Comparison of ENCODE assay signal across 19 cellular contexts in genomic region chr19:41401483-41401882, GRCh38. TPM values are rescaled to one million over a fixed set of nuclear protein-coding genes. Genes with fewer than 3 reads are reported as not detected.
DNase-seq lines count a peak whose midpoint lies in the region; ATAC-seq, FAIRE-seq and TF ChIP-seq lines count a peak whose summit lies in the region.
"Had no signal": no experiment of that assay in that cellular context is flagged by ENCODE, and none has a peak within 500 bp of the region (broad histone marks: within the 10 kb centered on the region; RNA-seq: fewer than 3 reads in every experiment).

No MANE protein-coding gene starts in this region.

- H3K36me3 Mint-ChIP-seq in activated CD8-positive, alpha-beta T cell treated with anti-CD3 and anti-CD28 coated beads for 36 hours (ENCODE audit: low read depth): peaks cover 3% of the 10 kb centered on the region
- H3K36me3 Mint-ChIP-seq in activated CD8-positive, alpha-beta T cell treated with anti-CD3 and anti-CD28 coated beads, Interleukin-2, amount 10 ng/mL, durations not matched to agents 7 days and 5 days (ENCODE audit: low read depth): peaks cover 7% of the 10 kb centered on the region
- peaks cover 4% of the 10 kb centered on the region for H3K36me3 Mint-ChIP-seq in nephron progenitor cell (ENCODE audit: low read depth)
- H3K36me3 Mint-ChIP-seq in naive thymus-derived CD4-positive, alpha-beta T cell: peaks cover 0 to 4% (median 3%) of the 10 kb centered on the region in 5 donors

- no peak overlapping the region for H3K4me3 ChIP-seq in endothelial cell of umbilical vein (replicated peaks in 1 of 3; ENCODE audit: insufficient read depth in 1 of 3, low read depth in 1 of 3, low read length in 3 of 3)
- H3K4me3 ChIP-seq in naive thymus-derived CD4-positive, alpha-beta T cell (ENCODE audit: low read length): no peak overlapping the region

- peak overlapping the region; percentile 24 for H3K27ac ChIP-seq in RWPE1
- H3K27ac ChIP-seq in endothelial cell of umbilical vein (ENCODE audit: insufficient read depth, low read depth, low read length): peak overlapping the region; percentile 68
- no peak overlapping the region for H3K27ac ChIP-seq in naive thymus-derived CD4-positive, alpha-beta T cell (ENCODE audit: low read depth, low read length)

- H3K9ac ChIP-seq in endothelial cell of umbilical vein (replicated peaks; ENCODE audit: extremely low read depth, insufficient read depth, low read length): peak overlapping the region; percentile 48

- H4K20me1 ChIP-seq in endothelial cell of umbilical vein (replicated peaks; ENCODE audit: control insufficient read depth, extremely low read depth, insufficient read depth, low read length): no peaks in the 10 kb centered on the region

- BruUV-seq in endothelial cell of umbilical vein (replicated peaks; lab: Mats Ljungman, UMichigan): TSS peak; percentile 63

- H3K36me3 ChIP-seq in endothelial cell of umbilical vein (ENCODE audit: control insufficient read depth in 2 of 2, extremely low read depth in 1 of 2, insufficient read depth in 2 of 2, low read length in 2 of 2): peaks cover 0 to 2% of the 10 kb centered on the region in 2 experiments
- peaks cover 0 to 17% (median 0%) of the 10 kb centered on the region in 3 experiments for H3K36me3 ChIP-seq in naive thymus-derived CD4-positive, alpha-beta T cell (ENCODE audit: control insufficient read depth in 2 of 3, insufficient read depth in 3 of 3, low read length in 3 of 3)

- peaks cover 6% of the 10 kb centered on the region for H3K79me2 ChIP-seq in endothelial cell of umbilical vein (ENCODE audit: control insufficient read depth, insufficient read depth, low read length)

- H3K4me1 ChIP-seq in endothelial cell of umbilical vein (ENCODE audit: control insufficient read depth, extremely low read depth, insufficient read depth, low read length): peaks cover 43% of the 10 kb centered on the region
- H3K4me1 ChIP-seq in naive thymus-derived CD4-positive, alpha-beta T cell (ENCODE audit: control insufficient read depth in 2 of 2, insufficient read depth in 2 of 2, low read length in 2 of 2): peaks cover 11 to 13% of the 10 kb centered on the region in 2 donors

- H3K9me3 ChIP-seq in endothelial cell of umbilical vein (replicated peaks; ENCODE audit: control insufficient read depth, insufficient read depth, low read length): no peaks in the 10 kb centered on the region
- H3K9me3 ChIP-seq in naive thymus-derived CD4-positive, alpha-beta T cell (ENCODE audit: control insufficient read depth in 2 of 3, low read length in 3 of 3): no peaks in the 10 kb centered on the region

- H2AFZ ChIP-seq in endothelial cell of umbilical vein (ENCODE audit: low read depth, low read length): no peak overlapping the region

- no peaks in the 10 kb centered on the region for H3K9me1 ChIP-seq in endothelial cell of umbilical vein (replicated peaks; ENCODE audit: control insufficient read depth, extremely low read depth, insufficient read depth, low read length)

- H3K9me3 Mint-ChIP-seq in activated CD8-positive, alpha-beta T cell treated with anti-CD3 and anti-CD28 coated beads for 36 hours: no peaks in the 10 kb centered on the region
- H3K9me3 Mint-ChIP-seq in activated CD8-positive, alpha-beta T cell treated with anti-CD3 and anti-CD28 coated beads, Interleukin-2, amount 10 ng/mL, durations not matched to agents 7 days and 5 days (ENCODE audit: insufficient read depth): no peaks in the 10 kb centered on the region
- no peaks in the 10 kb centered on the region for H3K9me3 Mint-ChIP-seq in nephron progenitor cell
- no peaks in the 10 kb centered on the region for H3K9me3 Mint-ChIP-seq in naive thymus-derived CD4-positive, alpha-beta T cell
- H3K9me3 Mint-ChIP-seq: HFFc6 had no signal

- dilution Hi-C loops in endothelial cell of umbilical vein (cut with MboI; ENCODE audit: extremely low pct_ligation_motif_present, low sequenced_read_pairs): no loop called here

- peak; percentile 46 for TF ChIP-seq POLR2A in endothelial cell of umbilical vein (IDR thresholded peaks at IDR 0.05; ENCODE audit: low read depth, low read length)

- H3K27ac Mint-ChIP-seq in activated CD8-positive, alpha-beta T cell treated with anti-CD3 and anti-CD28 coated beads for 36 hours: peak overlapping the region; percentile 38
- no peak overlapping the region for H3K27ac Mint-ChIP-seq in activated CD8-positive, alpha-beta T cell treated with anti-CD3 and anti-CD28 coated beads, Interleukin-2, amount 10 ng/mL, durations not matched to agents 7 days and 5 days
- H3K27ac Mint-ChIP-seq in nephron progenitor cell: peak overlapping the region; percentile 78
- H3K27ac Mint-ChIP-seq in naive thymus-derived CD4-positive, alpha-beta T cell: peak overlapping the region in 1 of 9 donors; percentile 54
- H3K27ac Mint-ChIP-seq: HFFc6 had no signal

- no peaks in the 10 kb centered on the region for H3K27me3 Mint-ChIP-seq in activated CD8-positive, alpha-beta T cell treated with anti-CD3 and anti-CD28 coated beads for 36 hours
- no peaks in the 10 kb centered on the region for H3K27me3 Mint-ChIP-seq in activated CD8-positive, alpha-beta T cell treated with anti-CD3 and anti-CD28 coated beads, Interleukin-2, amount 10 ng/mL, durations not matched to agents 7 days and 5 days (ENCODE audit: low read depth)
- no peaks in the 10 kb centered on the region for H3K27me3 Mint-ChIP-seq in nephron progenitor cell (ENCODE audit: low read depth, poor library complexity)
- no peaks in the 10 kb centered on the region for H3K27me3 Mint-ChIP-seq in naive thymus-derived CD4-positive, alpha-beta T cell

- POLR2A ChIA-PET in activated CD8-positive, alpha-beta T cell treated with anti-CD3 and anti-CD28 coated beads for 36 hours (lab: Charles Lee): no interaction called here
- POLR2A ChIA-PET in activated CD8-positive, alpha-beta T cell treated with anti-CD3 and anti-CD28 coated beads, Interleukin-2, amount 10 ng/mL, durations not matched to agents 7 days and 5 days (lab: Charles Lee): no interaction called here
- POLR2A ChIA-PET in RWPE1 (lab: Yijun Ruan, JAX; ENCODE audit: low non-redundant PET) (no interaction called here), endothelial cell of umbilical vein (lab: Charles Lee) (interaction anchor here (1.0 kb wide), 1 partner anchor 78 kb away, joined by 4 read pairs; no protein-coding TSS in a partner anchor)
- POLR2A ChIA-PET in naive thymus-derived CD4-positive, alpha-beta T cell (lab: Charles Lee): no interaction called here

- peak overlapping the region; percentile 53 for H3K4me2 ChIP-seq in endothelial cell of umbilical vein (ENCODE audit: insufficient read depth, low read length)

- ATAC-seq in activated CD8-positive, alpha-beta T cell treated with anti-CD3 and anti-CD28 coated beads for 36 hours: no peak
- ATAC-seq in activated CD8-positive, alpha-beta T cell treated with anti-CD3 and anti-CD28 coated beads, Interleukin-2, amount 10 ng/mL, durations not matched to agents 7 days and 5 days: no peak
- no peak for ATAC-seq in naive thymus-derived CD4-positive, alpha-beta T cell

- TF ChIP-seq CTCF in activated CD8-positive, alpha-beta T cell treated with anti-CD3 and anti-CD28 coated beads for 36 hours (IDR thresholded peaks at IDR 0.05): no peak
- no peak for TF ChIP-seq CTCF in RWPE1 (conservative IDR thresholded peaks at IDR 0.05; ENCODE audit: low read depth)
- no peak for TF ChIP-seq CTCF in endothelial cell of umbilical vein (IDR thresholded peaks at IDR 0.05; ENCODE audit: extremely low read depth in 1 of 2, insufficient read depth in 1 of 2, low read depth in 1 of 2, low read length in 2 of 2)
- TF ChIP-seq CTCF in nephron progenitor cell (IDR thresholded peaks at IDR 0.05): no peak

- CTCF ChIA-PET in activated CD8-positive, alpha-beta T cell treated with anti-CD3 and anti-CD28 coated beads for 36 hours (lab: Charles Lee): no interaction called here
- CTCF ChIA-PET in activated CD8-positive, alpha-beta T cell treated with anti-CD3 and anti-CD28 coated beads, Interleukin-2, amount 10 ng/mL, durations not matched to agents 7 days and 5 days (lab: Charles Lee): no interaction called here
- CTCF ChIA-PET in RWPE1 (lab: Yijun Ruan, JAX): no interaction called here
- CTCF ChIA-PET in endothelial cell of umbilical vein (lab: Charles Lee): interaction anchor here (0.6 to 1.7 kb wide), 6 partner anchors 30 to 162 kb away, joined by 3 to 4 read pairs (median 4); partner anchors contain the start of genes B9D2 and DMAC2
- CTCF ChIA-PET in naive thymus-derived CD4-positive, alpha-beta T cell (lab: Charles Lee): no interaction called here

- no peak for DNase-seq in activated CD8-positive, alpha-beta T cell treated with anti-CD3 and anti-CD28 coated beads for 36 hours
- no peak for DNase-seq in activated CD8-positive, alpha-beta T cell treated with anti-CD3 and anti-CD28 coated beads, Interleukin-2, amount 10 ng/mL, durations not matched to agents 7 days and 5 days
- DNase-seq in RWPE1 (ENCODE audit: low spot score): no peak
- DNase-seq in endothelial cell of umbilical vein (ENCODE audit: low read depth, low spot score): peak; percentile 93
- no peak for DNase-seq in nephron progenitor cell
- no peak for DNase-seq in iPS-NIHi11 (ENCODE audit: low spot score)
- DNase-seq in naive thymus-derived CD4-positive, alpha-beta T cell: no peak
- DNase-seq in kidney glomerular epithelial cell (lab: John Stamatoyannopoulos, UW): no peak
- DNase-seq: C1 segment of cervical spinal cord, DMS153, EL, HFFc6, KBM-7, NCI-H1048, NCI-H2107, NCI-H226, NCI-H526 treated with DMSO at 0.1 percent for 48 hours had no signal

- FAIRE-seq in endothelial cell of umbilical vein (lab: Jason Lieb, UNC): peak; percentile 99

- H3K27me3 ChIP-seq in endothelial cell of umbilical vein (ENCODE audit: control insufficient read depth in 2 of 2, insufficient read depth in 2 of 2, low read length in 2 of 2): no peaks in the 10 kb centered on the region
- no peaks in the 10 kb centered on the region for H3K27me3 ChIP-seq in naive thymus-derived CD4-positive, alpha-beta T cell (ENCODE audit: control insufficient read depth in 2 of 2, insufficient read depth in 2 of 2, low read length in 2 of 2)

- peaks cover 25% of the 10 kb centered on the region for H3K4me1 Mint-ChIP-seq in activated CD8-positive, alpha-beta T cell treated with anti-CD3 and anti-CD28 coated beads for 36 hours (ENCODE audit: low read depth)
- H3K4me1 Mint-ChIP-seq in activated CD8-positive, alpha-beta T cell treated with anti-CD3 and anti-CD28 coated beads, Interleukin-2, amount 10 ng/mL, durations not matched to agents 7 days and 5 days (ENCODE audit: low read depth): peaks cover 38% of the 10 kb centered on the region
- H3K4me1 Mint-ChIP-seq in nephron progenitor cell: peaks cover 29% of the 10 kb centered on the region
- H3K4me1 Mint-ChIP-seq in naive thymus-derived CD4-positive, alpha-beta T cell: peaks cover 26 to 56% (median 42%) of the 10 kb centered on the region in 7 donors

- intact Hi-C loops in activated CD8-positive, alpha-beta T cell treated with anti-CD3 and anti-CD28 coated beads for 36 hours (cut with micrococcal nuclease): no loop called here
- intact Hi-C loops in endothelial cell of umbilical vein (cut with micrococcal nuclease): loop anchor here (1.0 kb wide), 2 partner anchors 8 to 48 kb away; partner anchors contain the start of gene TGFB1
- intact Hi-C loops in naive thymus-derived CD4-positive, alpha-beta T cell (cut with micrococcal nuclease): no loop called here

- H3K4me3 Mint-ChIP-seq in activated CD8-positive, alpha-beta T cell treated with anti-CD3 and anti-CD28 coated beads for 36 hours: no peak overlapping the region
- no peak overlapping the region for H3K4me3 Mint-ChIP-seq in activated CD8-positive, alpha-beta T cell treated with anti-CD3 and anti-CD28 coated beads, Interleukin-2, amount 10 ng/mL, durations not matched to agents 7 days and 5 days
- H3K4me3 Mint-ChIP-seq in nephron progenitor cell: no peak overlapping the region
- no peak overlapping the region for H3K4me3 Mint-ChIP-seq in naive thymus-derived CD4-positive, alpha-beta T cell
- H3K4me3 Mint-ChIP-seq: HFFc6 had no signal

RNA-seq across cellular contexts. Expression of gene BCKDHA, which starts 3.9 kb away (rescaled TPM):
- 10 to 100 TPM; 32.3 to 36.9 TPM for total RNA-seq in activated CD8-positive, alpha-beta T cell treated with anti-CD3 and anti-CD28 coated beads for 36 hours
- total RNA-seq in activated CD8-positive, alpha-beta T cell treated with anti-CD3 and anti-CD28 coated beads, Interleukin-2, amount 10 ng/mL, durations not matched to agents 7 days and 5 days: 10 to 100 TPM; 15.8 to 24.5 TPM
- total RNA-seq in endothelial cell of umbilical vein: 12.9 and 16.5 TPM in 2 replicates
- 50.4 and 63.6 TPM in 2 replicates for polyA plus RNA-seq in endothelial cell of umbilical vein
- 24.8 and 32.7 TPM in 2 replicates for polyA plus RNA-seq in endothelial cell of umbilical vein (2011; cell fraction: cytosol; rRNA removed)
- 20.3 and 25.9 TPM in 2 replicates for polyA plus RNA-seq in endothelial cell of umbilical vein (2011; cell fraction: nucleus; rRNA removed)
- polyA plus RNA-seq in endothelial cell of umbilical vein (2012): 10.6 and 29.3 TPM in 2 replicates
- polyA minus RNA-seq in endothelial cell of umbilical vein: 17.0 and 19.4 TPM in 2 replicates
- polyA minus RNA-seq in endothelial cell of umbilical vein (2011; cell fraction: cytosol; rRNA and poly(A)+ RNA removed): 32.4 TPM
- 11.6 and 23.5 TPM in 2 replicates for polyA minus RNA-seq in endothelial cell of umbilical vein (2011; cell fraction: nucleus; rRNA and poly(A)+ RNA removed)
- total RNA-seq in naive thymus-derived CD4-positive, alpha-beta T cell: 10 to 100 TPM; 19.4 to 25.0 (median 20.5) TPM
- polyA plus RNA-seq in naive thymus-derived CD4-positive, alpha-beta T cell: 10 to 100 TPM; 45.1 to 55.9 TPM

RNA-seq across cellular contexts. Expression of gene EXOSC5, which starts 4.3 kb away (rescaled TPM):
- total RNA-seq in activated CD8-positive, alpha-beta T cell treated with anti-CD3 and anti-CD28 coated beads for 36 hours: 10 to 100 TPM; 46.6 to 47.0 TPM
- total RNA-seq in activated CD8-positive, alpha-beta T cell treated with anti-CD3 and anti-CD28 coated beads, Interleukin-2, amount 10 ng/mL, durations not matched to agents 7 days and 5 days: 10 to 100 TPM; 25.3 to 26.6 TPM
- 13.8 and 14.0 TPM in 2 replicates for total RNA-seq in endothelial cell of umbilical vein
- 20.9 and 24.0 TPM in 2 replicates for polyA plus RNA-seq in endothelial cell of umbilical vein
- polyA plus RNA-seq in endothelial cell of umbilical vein (2011; cell fraction: cytosol; rRNA removed): 20.1 and 23.0 TPM in 2 replicates
- polyA plus RNA-seq in endothelial cell of umbilical vein (2011; cell fraction: nucleus; rRNA removed): 9.1 and 9.4 TPM in 2 replicates
- 16.0 and 19.5 TPM in 2 replicates for polyA plus RNA-seq in endothelial cell of umbilical vein (2012)
- 3.8 and 5.5 TPM in 2 replicates for polyA minus RNA-seq in endothelial cell of umbilical vein
- 19.0 TPM for polyA minus RNA-seq in endothelial cell of umbilical vein (2011; cell fraction: cytosol; rRNA and poly(A)+ RNA removed)
- polyA minus RNA-seq in endothelial cell of umbilical vein (2011; cell fraction: nucleus; rRNA and poly(A)+ RNA removed): 3.1 and 3.6 TPM in 2 replicates
- 10 to 100 TPM; 15.0 to 37.5 (median 20.6) TPM for total RNA-seq in naive thymus-derived CD4-positive, alpha-beta T cell
- polyA plus RNA-seq in naive thymus-derived CD4-positive, alpha-beta T cell: 10 to 100 TPM; 76.0 to 84.8 TPM

RNA-seq across cellular contexts. Expression of gene TMEM91, which starts 25.1 kb away (rescaled TPM):
- 1 to 10 TPM; 8.9 to 9.1 TPM for total RNA-seq in activated CD8-positive, alpha-beta T cell treated with anti-CD3 and anti-CD28 coated beads for 36 hours
- 1 to 10 TPM; 5.3 to 6.4 TPM for total RNA-seq in activated CD8-positive, alpha-beta T cell treated with anti-CD3 and anti-CD28 coated beads, Interleukin-2, amount 10 ng/mL, durations not matched to agents 7 days and 5 days
- total RNA-seq in endothelial cell of umbilical vein: 13.2 and 15.8 TPM in 2 replicates
- polyA plus RNA-seq in endothelial cell of umbilical vein: 9.0 and 12.0 TPM in 2 replicates
- polyA plus RNA-seq in endothelial cell of umbilical vein (2011; cell fraction: cytosol; rRNA removed): 6.5 and 6.9 TPM in 2 replicates
- 23.0 and 25.8 TPM in 2 replicates for polyA plus RNA-seq in endothelial cell of umbilical vein (2011; cell fraction: nucleus; rRNA removed)
- polyA plus RNA-seq in endothelial cell of umbilical vein (2012): 9.3 and 18.2 TPM in 2 replicates
- polyA minus RNA-seq in endothelial cell of umbilical vein: 5.6 and 11.3 TPM in 2 replicates
- not detected for polyA minus RNA-seq in endothelial cell of umbilical vein (2011; cell fraction: cytosol; rRNA and poly(A)+ RNA removed)
- polyA minus RNA-seq in endothelial cell of umbilical vein (2011; cell fraction: nucleus; rRNA and poly(A)+ RNA removed): 10.9 and 15.4 TPM in 2 replicates
- 10 to 100 TPM in 4 of 5 experiments, 1 to 10 TPM in 1; 8.2 to 18.1 (median 16.0) TPM for total RNA-seq in naive thymus-derived CD4-positive, alpha-beta T cell
- polyA plus RNA-seq in naive thymus-derived CD4-positive, alpha-beta T cell: 1 to 10 TPM; 5.2 to 8.6 TPM

RNA-seq across cellular contexts. Expression of gene B3GNT8, which starts 25.7 kb away (rescaled TPM):
- total RNA-seq in activated CD8-positive, alpha-beta T cell treated with anti-CD3 and anti-CD28 coated beads for 36 hours: 1 to 10 TPM in 1 of 2 experiments, under 1 TPM in 1; 0.59 to 1.1 TPM
- 1 to 10 TPM; 2.9 to 5.2 TPM for total RNA-seq in activated CD8-positive, alpha-beta T cell treated with anti-CD3 and anti-CD28 coated beads, Interleukin-2, amount 10 ng/mL, durations not matched to agents 7 days and 5 days
- total RNA-seq in endothelial cell of umbilical vein: 6.5 and 7.6 TPM in 2 replicates
- 3.6 and 4.1 TPM in 2 replicates for polyA plus RNA-seq in endothelial cell of umbilical vein
- 1.7 and 1.9 TPM in 2 replicates for polyA plus RNA-seq in endothelial cell of umbilical vein (2011; cell fraction: cytosol; rRNA removed)
- polyA plus RNA-seq in endothelial cell of umbilical vein (2011; cell fraction: nucleus; rRNA removed): 0.61 and 1.1 TPM in 2 replicates
- 4.0 and 4.3 TPM in 2 replicates for polyA plus RNA-seq in endothelial cell of umbilical vein (2012)
- 0.70 and 1.8 TPM in 2 replicates for polyA minus RNA-seq in endothelial cell of umbilical vein
- not detected for polyA minus RNA-seq in endothelial cell of umbilical vein (2011; cell fraction: cytosol; rRNA and poly(A)+ RNA removed)
- 1.3 and 1.5 TPM in 2 replicates for polyA minus RNA-seq in endothelial cell of umbilical vein (2011; cell fraction: nucleus; rRNA and poly(A)+ RNA removed)
- 1 to 10 TPM in 3 of 5 experiments, under 1 TPM in 2; 0.32 to 5.3 (median 1.1) TPM for total RNA-seq in naive thymus-derived CD4-positive, alpha-beta T cell
- polyA plus RNA-seq in naive thymus-derived CD4-positive, alpha-beta T cell: under 1 TPM; 0.19 to 0.37 TPM
- total RNA-seq: H4, M059J had no signal

RNA-seq across cellular contexts. Expression of gene B9D2, which starts 37.5 kb away (rescaled TPM):
- 1 to 10 TPM; 3.1 to 5.1 TPM for total RNA-seq in activated CD8-positive, alpha-beta T cell treated with anti-CD3 and anti-CD28 coated beads for 36 hours
- 10 to 100 TPM; 10.6 to 12.8 TPM for total RNA-seq in activated CD8-positive, alpha-beta T cell treated with anti-CD3 and anti-CD28 coated beads, Interleukin-2, amount 10 ng/mL, durations not matched to agents 7 days and 5 days
- total RNA-seq in endothelial cell of umbilical vein: 12.2 and 13.6 TPM in 2 replicates
- polyA plus RNA-seq in endothelial cell of umbilical vein: 23.9 and 28.4 TPM in 2 replicates
- 14.7 and 16.7 TPM in 2 replicates for polyA plus RNA-seq in endothelial cell of umbilical vein (2011; cell fraction: cytosol; rRNA removed)
- 8.2 and 9.1 TPM in 2 replicates for polyA plus RNA-seq in endothelial cell of umbilical vein (2011; cell fraction: nucleus; rRNA removed)
- polyA plus RNA-seq in endothelial cell of umbilical vein (2012): 8.9 and 13.5 TPM in 2 replicates
- 3.0 and 3.8 TPM in 2 replicates for polyA minus RNA-seq in endothelial cell of umbilical vein
- 2.3 TPM for polyA minus RNA-seq in endothelial cell of umbilical vein (2011; cell fraction: cytosol; rRNA and poly(A)+ RNA removed)
- 2.4 and 2.6 TPM in 2 replicates for polyA minus RNA-seq in endothelial cell of umbilical vein (2011; cell fraction: nucleus; rRNA and poly(A)+ RNA removed)
- total RNA-seq in naive thymus-derived CD4-positive, alpha-beta T cell: 10 to 100 TPM; 11.6 to 38.9 (median 12.5) TPM
- 10 to 100 TPM; 18.0 to 20.5 TPM for polyA plus RNA-seq in naive thymus-derived CD4-positive, alpha-beta T cell
